ENCODE assay signal across 1 cellular context in the genomic region with DNA sequence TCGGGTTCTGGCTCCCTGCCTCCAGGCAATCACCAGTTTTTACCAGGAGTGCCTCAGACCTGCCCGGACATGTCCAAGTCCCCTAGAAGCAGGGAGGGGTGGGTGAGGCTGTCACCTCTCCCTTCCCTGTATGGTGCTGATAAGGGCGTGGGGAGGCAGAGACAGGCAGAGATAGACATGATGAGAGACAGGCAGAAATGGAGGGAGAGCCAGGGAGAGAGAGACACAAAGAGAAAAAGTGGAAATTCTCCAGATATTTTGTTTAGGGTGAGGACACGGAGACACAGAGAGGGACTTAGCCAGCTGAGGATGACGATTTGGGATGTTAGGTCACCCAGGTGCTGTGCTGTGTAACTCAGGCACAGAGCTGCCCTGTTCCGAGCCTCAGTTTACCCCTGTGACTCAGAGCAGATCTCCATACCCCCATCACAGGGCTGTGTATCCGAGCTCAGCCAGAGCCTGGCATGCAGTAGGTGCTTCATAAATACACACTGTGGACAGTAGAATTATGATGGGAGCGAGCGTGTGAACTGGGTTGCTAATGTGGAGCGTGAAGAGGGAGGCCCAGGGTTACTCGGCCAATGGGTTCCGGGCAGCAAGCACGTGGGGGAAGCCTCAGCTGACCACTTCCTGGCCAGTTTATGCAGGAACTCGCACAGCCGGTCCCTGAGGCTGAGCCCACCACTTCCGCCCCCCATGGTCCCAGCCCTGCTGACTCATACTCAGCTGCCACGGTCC.
TF ChIP-seq lines count a peak whose summit lies in the region.

No MANE protein-coding gene starts in this region.

TF ChIP-seq in HepG2, 621 proteins besides CTCF, POLR2A, EP300 and RAD21 (continued from another document):
- TF ChIP-seq, protein P1, sequence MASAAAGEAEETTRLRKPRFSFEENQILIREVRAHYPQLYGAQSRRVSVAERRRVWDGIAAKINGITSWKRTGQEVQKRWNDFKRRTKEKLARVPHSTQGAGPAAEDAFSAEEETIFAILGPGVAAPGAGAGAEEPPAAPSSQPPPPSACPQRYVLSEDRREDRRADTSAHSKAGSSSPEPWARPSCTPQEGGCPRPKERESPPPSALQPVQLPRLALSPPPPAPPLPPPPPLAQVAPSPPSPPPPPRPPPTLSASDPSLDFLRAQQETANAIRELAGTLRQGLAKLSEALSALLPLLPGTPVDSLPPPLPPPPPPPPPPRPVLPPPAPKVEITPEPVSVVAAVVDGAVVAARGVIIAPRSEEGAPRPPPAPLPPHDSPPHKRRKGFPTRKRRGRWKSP (CRISPR knock-in tag; IDR thresholded peaks at IDR 0.05): no peak; the same call in 1 of the 2 replicates
- TF ChIP-seq ELF4 (CRISPR knock-in tag; IDR thresholded peaks at IDR 0.05; ENCODE audit: borderline replicate concordance) (no peak), NFE2 (CRISPR knock-in tag; IDR thresholded peaks at IDR 0.05) (0 out of 2 replicates have a peak, but pooled peaks have one; percentile 44), CREB1 (IDR thresholded peaks at IDR 0.05) (0 out of 2 replicates have a peak, but pooled peaks have one; percentile 22), CREB1 (CRISPR knock-in tag; IDR thresholded peaks at IDR 0.05) (0 out of 2 replicates have a peak, but pooled peaks have one; percentile 24), ZNF652 (CRISPR knock-in tag; IDR thresholded peaks at IDR 0.05; ENCODE audit: borderline replicate concordance, low read depth) (no peak), FOXM1 (CRISPR knock-in tag; IDR thresholded peaks at IDR 0.05) (no peak), ZNF709 (CRISPR knock-in tag; IDR thresholded peaks at IDR 0.05) (no peak), ZNF530 (CRISPR knock-in tag; IDR thresholded peaks at IDR 0.05; ENCODE audit: low read depth) (no peak), NFKB2 (CRISPR knock-in tag; IDR thresholded peaks at IDR 0.05; ENCODE audit: borderline replicate concordance) (peak; percentile 63; the same call in 1 of the 2 replicates), TBP (CRISPR knock-in tag; IDR thresholded peaks at IDR 0.05) (no peak), TCF7L2 (IDR thresholded peaks at IDR 0.05; ENCODE audit: low read depth, low read length) (no peak), ATF7 (IDR thresholded peaks at IDR 0.05) (no peak), ATF7 (CRISPR knock-in tag; IDR thresholded peaks at IDR 0.05) (no peak; the same call in 1 of the 2 replicates), POLR2AphosphoS5 (IDR thresholded peaks at IDR 0.05; ENCODE audit: low read depth, low read length) (no peak; the same call in 1 of the 2 replicates), GFI1 (CRISPR knock-in tag; IDR thresholded peaks at IDR 0.05; ENCODE audit: borderline replicate concordance) (peak; percentile 46; the same call in 1 of the 2 replicates), FLYWCH1 (CRISPR knock-in tag; IDR thresholded peaks at IDR 0.05) (no peak)
- TF ChIP-seq, protein P2, sequence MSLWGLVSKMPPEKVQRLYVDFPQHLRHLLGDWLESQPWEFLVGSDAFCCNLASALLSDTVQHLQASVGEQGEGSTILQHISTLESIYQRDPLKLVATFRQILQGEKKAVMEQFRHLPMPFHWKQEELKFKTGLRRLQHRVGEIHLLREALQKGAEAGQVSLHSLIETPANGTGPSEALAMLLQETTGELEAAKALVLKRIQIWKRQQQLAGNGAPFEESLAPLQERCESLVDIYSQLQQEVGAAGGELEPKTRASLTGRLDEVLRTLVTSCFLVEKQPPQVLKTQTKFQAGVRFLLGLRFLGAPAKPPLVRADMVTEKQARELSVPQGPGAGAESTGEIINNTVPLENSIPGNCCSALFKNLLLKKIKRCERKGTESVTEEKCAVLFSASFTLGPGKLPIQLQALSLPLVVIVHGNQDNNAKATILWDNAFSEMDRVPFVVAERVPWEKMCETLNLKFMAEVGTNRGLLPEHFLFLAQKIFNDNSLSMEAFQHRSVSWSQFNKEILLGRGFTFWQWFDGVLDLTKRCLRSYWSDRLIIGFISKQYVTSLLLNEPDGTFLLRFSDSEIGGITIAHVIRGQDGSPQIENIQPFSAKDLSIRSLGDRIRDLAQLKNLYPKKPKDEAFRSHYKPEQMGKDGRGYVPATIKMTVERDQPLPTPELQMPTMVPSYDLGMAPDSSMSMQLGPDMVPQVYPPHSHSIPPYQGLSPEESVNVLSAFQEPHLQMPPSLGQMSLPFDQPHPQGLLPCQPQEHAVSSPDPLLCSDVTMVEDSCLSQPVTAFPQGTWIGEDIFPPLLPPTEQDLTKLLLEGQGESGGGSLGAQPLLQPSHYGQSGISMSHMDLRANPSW (CRISPR knock-in tag; IDR thresholded peaks at IDR 0.05; ENCODE audit: borderline replicate concordance): no peak
- TF ChIP-seq, protein P3, sequence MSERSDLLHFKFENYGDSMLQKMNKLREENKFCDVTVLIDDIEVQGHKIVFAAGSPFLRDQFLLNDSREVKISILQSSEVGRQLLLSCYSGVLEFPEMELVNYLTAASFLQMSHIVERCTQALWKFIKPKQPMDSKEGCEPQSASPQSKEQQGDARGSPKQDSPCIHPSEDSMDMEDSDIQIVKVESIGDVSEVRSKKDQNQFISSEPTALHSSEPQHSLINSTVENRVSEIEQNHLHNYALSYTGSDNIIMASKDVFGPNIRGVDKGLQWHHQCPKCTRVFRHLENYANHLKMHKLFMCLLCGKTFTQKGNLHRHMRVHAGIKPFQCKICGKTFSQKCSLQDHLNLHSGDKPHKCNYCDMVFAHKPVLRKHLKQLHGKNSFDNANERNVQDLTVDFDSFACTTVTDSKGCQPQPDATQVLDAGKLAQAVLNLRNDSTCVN (CRISPR knock-in tag; IDR thresholded peaks at IDR 0.05; ENCODE audit: borderline replicate concordance): peak; percentile 82; the same call in 1 of the 2 replicates
